7 cellular contexts compared by ENCODE assay signal in the genomic region with DNA sequence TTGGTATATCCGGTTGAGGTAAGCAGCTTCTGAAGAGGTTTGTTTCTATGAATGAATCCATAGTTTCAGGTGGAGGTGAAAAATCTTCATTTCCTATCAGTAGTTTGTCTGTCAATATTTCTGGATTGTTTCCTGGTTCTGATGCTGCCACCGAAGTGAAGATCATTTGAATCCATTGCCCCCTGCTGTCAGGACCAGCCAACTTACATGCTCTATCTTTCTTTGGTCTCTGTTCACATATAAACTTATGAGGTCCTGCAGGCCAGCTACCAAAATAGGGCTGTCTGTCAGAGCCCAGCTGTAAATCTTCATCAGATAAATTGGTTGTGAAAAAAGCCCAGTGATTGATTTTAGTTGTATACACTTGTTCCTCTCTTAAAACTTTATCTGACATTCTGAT. TPM values are rescaled to one million over a fixed set of nuclear protein-coding genes. Genes with fewer than 3 reads are reported as not detected.
DNase-seq lines count a peak whose midpoint lies in the region; ATAC-seq lines count a peak whose summit lies in the region.

No MANE protein-coding gene starts in this region.

- peaks cover 9% of the 10 kb centered on the region for H3K4me1 Mint-ChIP-seq in activated CD4-positive, alpha-beta memory T cell treated with anti-CD3 and anti-CD28 coated beads for 36 hours (ENCODE audit: low read depth)

- CTCF ChIA-PET in activated CD4-positive, alpha-beta memory T cell treated with anti-CD3 and anti-CD28 coated beads for 36 hours (lab: Charles Lee), result interaction anchor here (1.1 to 1.5 kb wide), 3 partner anchors 62 to 533 kb away, joined by 3 to 4 read pairs (median 4); no protein-coding TSS in a partner anchor

- peak; percentile 19 for DNase-seq in EL
- peak; percentile 53 for DNase-seq in KBM-7
- peak; percentile 51 for DNase-seq in activated CD4-positive, alpha-beta memory T cell treated with anti-CD3 and anti-CD28 coated beads for 36 hours
- peak; percentile 22 for DNase-seq in kidney tubule cell (ENCODE audit: low spot score)
- DNase-seq in HPDE6-E6E7 (ENCODE audit: extremely low spot score), result no peak
- DNase-seq in ureter (ENCODE audit: low spot score), result no peak

- H3K4me3 Mint-ChIP-seq in activated CD4-positive, alpha-beta memory T cell treated with anti-CD3 and anti-CD28 coated beads for 36 hours, result no peak overlapping the region

- peak; percentile 69 for ATAC-seq in GM19438 (IDR thresholded peaks at IDR 0.05; ENCODE audit: low read depth, unreplicated experiment)

- POLR2A ChIA-PET in activated CD4-positive, alpha-beta memory T cell treated with anti-CD3 and anti-CD28 coated beads for 36 hours (lab: Charles Lee), result no interaction called here

- no peaks in the 10 kb centered on the region for H3K9me3 Mint-ChIP-seq in activated CD4-positive, alpha-beta memory T cell treated with anti-CD3 and anti-CD28 coated beads for 36 hours

- in situ Hi-C loops in KBM-7 (cut with MboI; ENCODE audit: low pct_unique_long_range_greater_than_20kb, low sequenced_read_pairs), result no loop called here

- H3K27ac Mint-ChIP-seq in activated CD4-positive, alpha-beta memory T cell treated with anti-CD3 and anti-CD28 coated beads for 36 hours, result no peak overlapping the region

- intact Hi-C loops in activated CD4-positive, alpha-beta memory T cell treated with anti-CD3 and anti-CD28 coated beads for 36 hours (cut with micrococcal nuclease), result loop anchor here (1.0 to 2.0 kb wide), 2 partner anchors 62 to 174 kb away; no protein-coding TSS in a partner anchor

- H3K36me3 Mint-ChIP-seq in activated CD4-positive, alpha-beta memory T cell treated with anti-CD3 and anti-CD28 coated beads for 36 hours, result no peaks in the 10 kb centered on the region

- no peaks in the 10 kb centered on the region for H3K27me3 Mint-ChIP-seq in activated CD4-positive, alpha-beta memory T cell treated with anti-CD3 and anti-CD28 coated beads for 36 hours

RNA-seq across cellular contexts. Expression of a gene that starts 15.2 kb away (rescaled TPM):
- 10 to 100 TPM; 22.1 to 24.0 TPM for total RNA-seq in activated CD4-positive, alpha-beta memory T cell treated with anti-CD3 and anti-CD28 coated beads for 36 hours
- 15.0 TPM for total RNA-seq in ureter

Comparison
In these comparisons a context has a peak if more than half of its experiments do, and no peak if none do; other contexts are left out.
1. DNase-seq: peak in EL (single experiment), KBM-7 (single experiment), activated CD4-positive, alpha-beta memory T cell treated with anti-CD3 and anti-CD28 coated beads for 36 hours (single experiment) and kidney tubule cell (single experiment); none in HPDE6-E6E7 (single experiment) and ureter (single experiment).